In genomic region chr7:4845740-4846142, GRCh38 we compare ENCODE assay signal across 10 cellular contexts. TPM values are rescaled to one million over a fixed set of nuclear protein-coding genes. Genes with fewer than 3 reads are reported as not detected.
DNase-seq lines count a peak whose midpoint lies in the region; ATAC-seq and TF ChIP-seq lines count a peak whose summit lies in the region.
"Had no signal": no experiment of that assay in that cellular context is flagged by ENCODE, and none has a peak within 500 bp of the region (broad histone marks: within the 10 kb centered on the region; RNA-seq: fewer than 3 reads in every experiment).

No MANE protein-coding gene starts in this region.

- intact Hi-C loops in cardiac septum (cut with DNase I), result no loop called here

- H3K9me3 Mint-ChIP-seq in GM23338, result no peaks in the 10 kb centered on the region
- H3K9me3 Mint-ChIP-seq: activated CD4-positive, alpha-beta T cell treated with anti-CD3 and anti-CD28 coated beads, Interleukin-2, amount 10 ng/mL, durations not matched to agents 24 days and 14 days; central memory CD8-positive, alpha-beta T cell had no signal

- peak; percentile 98 for ATAC-seq in GM23338
- no peak for ATAC-seq in GM21529 (IDR thresholded peaks at IDR 0.05; ENCODE audit: unreplicated experiment)
- ATAC-seq in GM18873 (IDR thresholded peaks at IDR 0.05; ENCODE audit: low FRiP score, unreplicated experiment), result no peak

- no peaks in the 10 kb centered on the region for H3K79me2 ChIP-seq in GM23338 (replicated peaks; ENCODE audit: insufficient read depth)

- no peaks in the 10 kb centered on the region for H3K36me3 Mint-ChIP-seq in GM23338 (ENCODE audit: low read depth)

- H3K4me2 ChIP-seq in GM23338 (no peak overlapping the region), skeletal muscle satellite cell (ENCODE audit: low read length) (peak overlapping the region; percentile 39)

- H3K27ac Mint-ChIP-seq in GM23338, result no peak overlapping the region
- H3K27ac Mint-ChIP-seq: activated CD4-positive, alpha-beta T cell treated with anti-CD3 and anti-CD28 coated beads, Interleukin-2, amount 10 ng/mL, durations not matched to agents 24 days and 14 days had no signal

- peaks cover 4% of the 10 kb centered on the region for H3K4me1 Mint-ChIP-seq in GM23338
- H3K4me1 Mint-ChIP-seq: activated CD4-positive, alpha-beta T cell treated with anti-CD3 and anti-CD28 coated beads, Interleukin-2, amount 10 ng/mL, durations not matched to agents 24 days and 14 days; central memory CD8-positive, alpha-beta T cell had no signal

- H3K4me3 ChIP-seq in GM23338 (no peak overlapping the region), skeletal muscle satellite cell (ENCODE audit: low read length) (peak overlapping the region; percentile 31)
- H3K4me3 ChIP-seq: lung had no signal

- no peak overlapping the region for H3K9ac ChIP-seq in skeletal muscle satellite cell (ENCODE audit: low read depth, low read length)

- H3F3A ChIP-seq in GM23338 (replicated peaks; ENCODE audit: low read depth), result no peaks in the 10 kb centered on the region

- DNase-seq in GM23338 (ENCODE audit: low spot score) (peak; percentile 86), cardiac septum (ENCODE audit: low spot score) (peak; percentile 67)
- DNase-seq in activated naive CD4-positive, alpha-beta T cell treated with anti-CD3 and anti-CD28 coated beads, Interleukin-2, amount 50 U/mL, for 16 hours, result no peak
- DNase-seq: activated CD4-positive, alpha-beta T cell treated with anti-CD3 and anti-CD28 coated beads, Interleukin-2, amount 10 ng/mL, durations not matched to agents 24 days and 14 days had no signal

- H3K36me3 ChIP-seq in GM23338 (ENCODE audit: insufficient read depth) (no peaks in the 10 kb centered on the region), skeletal muscle satellite cell (ENCODE audit: insufficient read depth, low read length) (no peaks in the 10 kb centered on the region)

- H3K27ac ChIP-seq in GM23338 (ENCODE audit: low read depth), result no peak overlapping the region

- H3K9me2 ChIP-seq in GM23338 (ENCODE audit: insufficient read depth), result no peaks in the 10 kb centered on the region

- H4K20me1 ChIP-seq in GM23338 (replicated peaks; ENCODE audit: insufficient read depth), result no peaks in the 10 kb centered on the region

- no peak overlapping the region for H2AFZ ChIP-seq in GM23338

- H3K27me3 ChIP-seq in GM23338 (ENCODE audit: insufficient read depth), result no peaks in the 10 kb centered on the region
- peaks cover 10% of the 10 kb centered on the region for H3K27me3 ChIP-seq in skeletal muscle satellite cell (ENCODE audit: control insufficient read depth, insufficient read depth, low read length)

- peak; percentile 68 to 82 for TF ChIP-seq CTCF in GM23338 (conservative IDR thresholded peaks at IDR 0.05; ENCODE audit: low read depth in 2 of 2)

- no peaks in the 10 kb centered on the region for H3K4me1 ChIP-seq in GM23338 (ENCODE audit: insufficient read depth)
- no peaks in the 10 kb centered on the region for H3K4me1 ChIP-seq in skeletal muscle satellite cell (ENCODE audit: control insufficient read depth, insufficient read depth, low read length)

- H3K27me3 Mint-ChIP-seq in GM23338 (ENCODE audit: insufficient read depth, low read depth, poor library complexity), result peaks cover 6% of the 10 kb centered on the region

- no peaks in the 10 kb centered on the region for H3K9me3 ChIP-seq in skeletal muscle satellite cell (replicated peaks; ENCODE audit: low read length)

- no peak overlapping the region for H3K4me3 Mint-ChIP-seq in GM23338
- H3K4me3 Mint-ChIP-seq: activated CD4-positive, alpha-beta T cell treated with anti-CD3 and anti-CD28 coated beads, Interleukin-2, amount 10 ng/mL, durations not matched to agents 24 days and 14 days; central memory CD8-positive, alpha-beta T cell had no signal

TF ChIP-seq in GM23338, 12 proteins besides CTCF, POLR2A, EP300 and RAD21 (continues in another document):
- no peak for TF ChIP-seq STAT1 (IDR thresholded peaks at IDR 0.05; ENCODE audit: unreplicated experiment)
- no peak for TF ChIP-seq REST (IDR thresholded peaks at IDR 0.05; ENCODE audit: unreplicated experiment)
- TF ChIP-seq CREB1 (CRISPR knock-in tag; IDR thresholded peaks at IDR 0.05; ENCODE audit: low read depth), result no peak
- TF ChIP-seq JUNB (IDR thresholded peaks at IDR 0.05; ENCODE audit: unreplicated experiment), result no peak

TF ChIP-seq in PFSK-1, 5 proteins besides CTCF, POLR2A, EP300 and RAD21:
- TF ChIP-seq SIN3A (IDR thresholded peaks at IDR 0.05; ENCODE audit: borderline replicate concordance, insufficient read depth, low read length) (no peak), POLR2AphosphoS5 (IDR thresholded peaks at IDR 0.05; ENCODE audit: low read depth, low read length) (0 out of 2 replicates have a peak, but pooled peaks have one; percentile 39), FOXP2 (optimal IDR thresholded peaks at IDR 0.05; ENCODE audit: borderline replicate concordance, extremely low read depth, extremely low read length, insufficient read depth) (peak; percentile 75)
TF ChIP-seq in PFSK-1: peak in this region for 2.

RNA-seq across cellular contexts. Expression of gene PAPOLB, which starts 16.1 kb away (rescaled TPM):
- 0.27 and 0.42 TPM in 2 replicates for total RNA-seq in GM23338 (2014; rRNA removed; shearing (Covaris generic))
- 0.07 and 0.08 TPM in 2 replicates for polyA plus RNA-seq in GM23338 (2016; fragmentation: Nextera tagmentation; extraction: Ambion mirVana)
- polyA plus RNA-seq in PFSK-1 (2012; ENCODE audit: insufficient read length, low read depth), result not detected
- total RNA-seq in cardiac septum, result 0.05 TPM
- 0.44 TPM in 1 of 2 replicates, not detected in the other for total RNA-seq in skeletal muscle satellite cell (2012; rRNA removed)
- total RNA-seq: activated CD4-positive, alpha-beta T cell treated with anti-CD3 and anti-CD28 coated beads, Interleukin-2, amount 10 ng/mL, durations not matched to agents 24 days and 14 days had no signal

RNA-seq across cellular contexts. Expression of gene RADIL, which starts 37.8 kb away (rescaled TPM):
- 7.8 and 9.8 TPM in 2 replicates for total RNA-seq in GM23338 (2014; rRNA removed; shearing (Covaris generic))
- polyA plus RNA-seq in GM23338 (2016; fragmentation: Nextera tagmentation; extraction: Ambion mirVana), result 4.3 and 4.8 TPM in 2 replicates
- polyA plus RNA-seq in PFSK-1 (2012; ENCODE audit: insufficient read length, low read depth), result 9.5 TPM
- total RNA-seq in cardiac septum, result 2.5 TPM
- 1.3 and 2.3 TPM in 2 replicates for total RNA-seq in skeletal muscle satellite cell (2012; rRNA removed)
